24 cellular contexts compared by ENCODE assay signal in the genomic region with DNA sequence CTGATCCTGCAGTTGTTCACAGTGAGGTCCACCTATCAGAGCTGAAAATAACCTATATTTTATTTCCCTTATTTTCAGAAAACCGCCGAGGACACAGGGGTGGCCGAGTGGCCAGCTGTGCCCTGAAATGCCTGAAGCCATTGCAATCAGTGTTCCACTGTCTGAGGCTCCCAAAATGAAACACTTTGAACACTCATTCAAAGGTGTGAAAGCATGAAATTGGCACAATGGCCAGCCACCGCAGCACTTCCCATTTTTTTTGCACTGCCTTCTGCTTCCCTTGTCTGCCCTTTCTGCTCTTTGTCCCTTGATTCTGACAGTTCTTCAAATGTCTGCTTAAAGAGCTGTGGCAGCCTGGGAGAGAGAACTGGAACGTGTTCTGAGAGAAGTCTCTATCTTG.
"Had no signal": no experiment of that assay in that cellular context is flagged by ENCODE, and none has a peak within 500 bp of the region (broad histone marks: within the 10 kb centered on the region; RNA-seq: fewer than 3 reads in every experiment).

No MANE protein-coding gene starts in this region.

- H3K4me3 ChIP-seq: heart right ventricle, suprapubic skin, tibial artery, upper lobe of right lung had no signal

- H3K9ac ChIP-seq: parathyroid adenoma had no signal

- H3K36me3 Mint-ChIP-seq: activated naive CD8-positive, alpha-beta T cell; naive B cell had no signal

- ATAC-seq: esophagus mucosa, heart right ventricle, left ventricle myocardium superior, upper lobe of right lung had no signal

- H3K4me1 Mint-ChIP-seq: activated CD4-positive, alpha-beta memory T cell treated with anti-CD3 and anti-CD28 coated beads, Interleukin-2, amount 10 ng/mL, durations not matched to agents 7 days and 5 days; naive B cell; nephron progenitor cell had no signal

- H3K27me3 ChIP-seq: heart right ventricle, suprapubic skin, tibial artery, upper lobe of right lung had no signal

- H3K27me3 Mint-ChIP-seq: activated CD4-positive, alpha-beta memory T cell treated with anti-CD3 and anti-CD28 coated beads, Interleukin-2, amount 10 ng/mL, durations not matched to agents 7 days and 5 days; activated CD4-positive, alpha-beta T cell treated with anti-CD3 and anti-CD28 coated beads, Interleukin-2, amount 10 ng/mL, durations not matched to agents 24 days and 14 days; activated naive CD8-positive, alpha-beta T cell; naive B cell had no signal

- H3K9me3 ChIP-seq: heart right ventricle, suprapubic skin, tibial artery, upper lobe of right lung had no signal

- H3K79me2 ChIP-seq: parathyroid adenoma had no signal

- H3K4me3 Mint-ChIP-seq: activated CD4-positive, alpha-beta memory T cell treated with anti-CD3 and anti-CD28 coated beads, Interleukin-2, amount 10 ng/mL, durations not matched to agents 7 days and 5 days; activated CD4-positive, alpha-beta T cell treated with anti-CD3 and anti-CD28 coated beads, Interleukin-2, amount 10 ng/mL, durations not matched to agents 24 days and 14 days; activated naive CD8-positive, alpha-beta T cell; naive B cell; nephron progenitor cell; T-helper 2 cell treated with Interferon-gamma antibody and Interleukin-4, amounts not matched to agents 5 μg/mL and 100 μg/mL, for 36 hours had no signal

- H2AFZ ChIP-seq: parathyroid adenoma had no signal

- H3K27ac Mint-ChIP-seq: activated CD4-positive, alpha-beta memory T cell treated with anti-CD3 and anti-CD28 coated beads, Interleukin-2, amount 10 ng/mL, durations not matched to agents 7 days and 5 days; activated CD4-positive, alpha-beta T cell treated with anti-CD3 and anti-CD28 coated beads, Interleukin-2, amount 10 ng/mL, durations not matched to agents 24 days and 14 days; activated naive CD8-positive, alpha-beta T cell; naive B cell; nephron progenitor cell; T-helper 2 cell treated with Interferon-gamma antibody and Interleukin-4, amounts not matched to agents 5 μg/mL and 100 μg/mL, for 36 hours had no signal

- H3K27ac ChIP-seq: heart right ventricle, parathyroid adenoma, suprapubic skin, tibial artery, upper lobe of right lung had no signal

- H3K4me1 ChIP-seq: heart right ventricle, parathyroid adenoma, suprapubic skin, tibial artery, upper lobe of right lung had no signal

- DNase-seq: activated CD4-positive, alpha-beta memory T cell treated with anti-CD3 and anti-CD28 coated beads, Interleukin-2, amount 10 ng/mL, durations not matched to agents 7 days and 5 days; activated CD4-positive, alpha-beta T cell treated with anti-CD3 and anti-CD28 coated beads, Interleukin-2, amount 10 ng/mL, durations not matched to agents 24 days and 14 days; activated CD4-positive, CD25-positive, alpha-beta regulatory T cell treated with anti-CD3 and anti-CD28 coated beads, Interleukin-2, amount 50 U/mL, for 72 hours; activated effector memory CD4-positive, alpha-beta T cell treated with Interleukin-2 at 50 U/mL for 16 hours; activated naive CD4-positive, alpha-beta T cell treated with Interleukin-2 at 50 U/mL for 16 hours; anterior cingulate cortex; cortex of kidney; foreskin melanocyte; heart right ventricle; islet precursor cell; left ventricle myocardium superior; naive B cell; nephron progenitor cell; occipital lobe; right cardiac atrium; stimulated activated naive CD4-positive, alpha-beta T cell; T-helper 1 cell; tibial artery; upper lobe of right lung had no signal

- H3K36me3 ChIP-seq: heart right ventricle, suprapubic skin, tibial artery, upper lobe of right lung had no signal

- H3K9me3 Mint-ChIP-seq: nephron progenitor cell had no signal
